Comparison of ENCODE assay signal across 13 cellular contexts in genomic region chr15:66178531-66178910, GRCh38.
"Had no signal": no experiment of that assay in that cellular context is flagged by ENCODE, and none has a peak within 500 bp of the region (broad histone marks: within the 10 kb centered on the region; RNA-seq: fewer than 3 reads in every experiment).

No MANE protein-coding gene starts in this region.

- H3K27ac ChIP-seq: heart left ventricle, lower lobe of right lung, right lobe of liver, testis had no signal

- H3K27me3 ChIP-seq: right lobe of liver, testis had no signal

- DNase-seq: activated CD4-positive, alpha-beta T cell treated with anti-CD3 and anti-CD28 coated beads, Interleukin-2, amount 50 U/mL, for 48 hours; activated CD4-positive, CD25-positive, alpha-beta regulatory T cell treated with anti-CD3 and anti-CD28 coated beads, Interleukin-2, amount 50 U/mL, for 72 hours; activated CD8-positive, alpha-beta memory T cell treated with anti-CD3 and anti-CD28 coated beads, Interleukin-2, amount 10 ng/mL, durations not matched to agents 7 days and 5 days; activated gamma-delta T cell; activated T-cell treated with anti-CD3 and anti-CD28 coated beads, Interleukin-2, amount 50 U/mL, for 4 hours; heart left ventricle; lower lobe of right lung; naive thymus-derived CD8-positive, alpha-beta T cell; stimulated activated CD8-positive, alpha-beta memory T cell treated with anti-CD3 and anti-CD28 coated beads, Interleukin-4, amount 100 ng/mL, for 48 hours; stimulated activated naive CD8-positive, alpha-beta T cell treated with anti-CD3 and anti-CD28 coated beads, Interleukin-15, amount 100 ng/mL, for 72 hours; testis had no signal

- H3K36me3 ChIP-seq: heart left ventricle, lower lobe of right lung, right lobe of liver had no signal

- H3K27ac Mint-ChIP-seq: activated CD8-positive, alpha-beta memory T cell treated with anti-CD3 and anti-CD28 coated beads, Interleukin-2, amount 10 ng/mL, durations not matched to agents 7 days and 5 days; stimulated activated naive CD8-positive, alpha-beta T cell treated with anti-CD3 and anti-CD28 coated beads, Interleukin-15, amount 100 ng/mL, for 72 hours; T-helper 2 cell treated with Interferon-gamma antibody and Interleukin-4, amounts not matched to agents 5 μg/mL and 100 μg/mL, for 36 hours had no signal

- H3K4me1 Mint-ChIP-seq: activated CD8-positive, alpha-beta memory T cell treated with anti-CD3 and anti-CD28 coated beads, Interleukin-2, amount 10 ng/mL, durations not matched to agents 7 days and 5 days; stimulated activated naive CD8-positive, alpha-beta T cell treated with anti-CD3 and anti-CD28 coated beads, Interleukin-15, amount 100 ng/mL, for 72 hours had no signal

- H3K4me3 ChIP-seq: heart left ventricle, lower lobe of right lung, right lobe of liver, testis had no signal

- H3K9me3 Mint-ChIP-seq: activated T-cell treated with anti-CD3 and anti-CD28 coated beads, Interleukin-2, amount 50 U/mL, for 4 hours; naive thymus-derived CD8-positive, alpha-beta T cell; stimulated activated naive CD8-positive, alpha-beta T cell treated with anti-CD3 and anti-CD28 coated beads, Interleukin-15, amount 100 ng/mL, for 72 hours; T-helper 2 cell treated with Interferon-gamma antibody and Interleukin-4, amounts not matched to agents 5 μg/mL and 100 μg/mL, for 36 hours had no signal

- H3K4me1 ChIP-seq: heart left ventricle, lower lobe of right lung, right lobe of liver, testis had no signal

- H3K36me3 Mint-ChIP-seq: activated CD8-positive, alpha-beta memory T cell treated with anti-CD3 and anti-CD28 coated beads, Interleukin-2, amount 10 ng/mL, durations not matched to agents 7 days and 5 days; naive thymus-derived CD8-positive, alpha-beta T cell had no signal

- ATAC-seq: activated CD8-positive, alpha-beta memory T cell treated with anti-CD3 and anti-CD28 coated beads, Interleukin-2, amount 10 ng/mL, durations not matched to agents 7 days and 5 days; activated T-cell treated with anti-CD3 and anti-CD28 coated beads, Interleukin-2, amount 50 U/mL, for 4 hours; heart left ventricle; lower lobe of right lung; naive thymus-derived CD8-positive, alpha-beta T cell; right lobe of liver; stimulated activated naive CD8-positive, alpha-beta T cell treated with anti-CD3 and anti-CD28 coated beads, Interleukin-15, amount 100 ng/mL, for 72 hours had no signal

- H3K9me3 ChIP-seq: heart left ventricle, lower lobe of right lung, right lobe of liver, testis had no signal

- H3K4me3 Mint-ChIP-seq: activated CD8-positive, alpha-beta memory T cell treated with anti-CD3 and anti-CD28 coated beads, Interleukin-2, amount 10 ng/mL, durations not matched to agents 7 days and 5 days; activated T-cell treated with anti-CD3 and anti-CD28 coated beads, Interleukin-2, amount 50 U/mL, for 4 hours; T-helper 2 cell treated with Interferon-gamma antibody and Interleukin-4, amounts not matched to agents 5 μg/mL and 100 μg/mL, for 36 hours had no signal
